In genomic region chr2:176297737-176298136, GRCh38 we compare ENCODE assay signal across 23 cellular contexts.
"Had no signal": no experiment of that assay in that cellular context is flagged by ENCODE, and none has a peak within 500 bp of the region (broad histone marks: within the 10 kb centered on the region; RNA-seq: fewer than 3 reads in every experiment).

No MANE protein-coding gene starts in this region.

- H3K27ac ChIP-seq: coronary artery, epithelial cell of prostate, esophagus muscularis mucosa, gastroesophageal sphincter, hepatocyte, neutrophil, psoas muscle, right lobe of liver, spleen, suprapubic skin, thyroid gland, upper lobe of left lung, uterus had no signal

- DNase-seq: effector CD4-positive, alpha-beta T cell; left colon; left ventricle myocardium superior; mesenchymal stem cell; naive thymus-derived CD4-positive, alpha-beta T cell; psoas muscle; right lobe of liver; spleen; stimulated activated CD4-positive, alpha-beta T cell treated with anti-CD3 and anti-CD28 coated beads, Interleukin-2, amount 100 ng/mL, for 24 hours; stimulated activated CD4-positive, alpha-beta T cell treated with anti-CD3 and anti-CD28 coated beads, Interleukin-4, amount 100 ng/mL, for 4 hours; stimulated activated naive CD4-positive, alpha-beta T cell treated with Interleukin-2 at 50 U/mL for 16 hours; thyroid gland; upper lobe of left lung; uterus had no signal

- H3K27ac Mint-ChIP-seq: naive thymus-derived CD4-positive, alpha-beta T cell; nephron progenitor cell had no signal

- H3K9me3 Mint-ChIP-seq: naive thymus-derived CD4-positive, alpha-beta T cell; nephron progenitor cell had no signal

- H3K4me3 Mint-ChIP-seq: naive thymus-derived CD4-positive, alpha-beta T cell; nephron progenitor cell had no signal

- H3K4me1 ChIP-seq: right lobe of liver, suprapubic skin, thyroid gland, upper lobe of left lung, uterus had no signal

- H3K36me3 ChIP-seq: neutrophil, right lobe of liver, thyroid gland, uterus had no signal

- H3K4me3 ChIP-seq: coronary artery, esophagus muscularis mucosa, gastroesophageal sphincter, hepatocyte, lung, psoas muscle, right lobe of liver, spleen, suprapubic skin, thyroid gland, upper lobe of left lung, uterus had no signal

- H3K27me3 Mint-ChIP-seq: naive thymus-derived CD4-positive, alpha-beta T cell had no signal

- H3K27me3 ChIP-seq: esophagus muscularis mucosa, gastroesophageal sphincter, hepatocyte, neutrophil, right lobe of liver, spleen, suprapubic skin, thyroid gland, upper lobe of left lung, uterus had no signal

- ATAC-seq: gastroesophageal sphincter; left ventricle myocardium superior; naive thymus-derived CD4-positive, alpha-beta T cell; psoas muscle; right lobe of liver had no signal

- H3K9me3 ChIP-seq: esophagus muscularis mucosa, gastroesophageal sphincter, neutrophil, psoas muscle, right lobe of liver, spleen, suprapubic skin, thyroid gland, upper lobe of left lung, uterus had no signal
